In the genomic region with DNA sequence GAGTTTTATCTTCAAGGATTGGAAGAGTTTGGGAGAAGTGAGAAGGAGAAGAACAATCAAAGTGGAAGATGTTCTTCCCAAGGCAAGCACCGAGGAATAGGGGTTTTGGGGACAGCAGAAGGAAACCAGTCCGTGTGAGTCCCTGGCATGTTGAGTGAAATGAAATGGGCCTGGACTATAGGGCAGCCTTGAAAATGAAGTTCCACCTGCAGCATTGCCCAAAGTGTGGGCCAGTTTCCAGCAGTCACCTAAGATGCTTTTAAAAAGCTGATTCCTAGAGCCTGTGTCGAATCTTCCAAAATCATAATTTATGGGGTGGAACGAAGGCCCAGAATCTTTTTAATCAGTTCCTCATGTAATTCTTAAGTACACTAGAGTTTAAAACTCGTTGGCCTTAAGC, we compare ENCODE assay signal across 7 cellular contexts. TPM values are rescaled to one million over a fixed set of nuclear protein-coding genes. Genes with fewer than 3 reads are reported as not detected.
"Had no signal": no experiment of that assay in that cellular context is flagged by ENCODE, and none has a peak within 500 bp of the region (broad histone marks: within the 10 kb centered on the region; RNA-seq: fewer than 3 reads in every experiment).

No MANE protein-coding gene starts in this region.

- H3K36me3 Mint-ChIP-seq: IgD-negative memory B cell had no signal

- DNase-seq: IMR-90, KBM-7 had no signal

- H3K4me3 ChIP-seq: K562 had no signal

- H3K27me3 Mint-ChIP-seq: IgD-negative memory B cell had no signal

- H3K27ac Mint-ChIP-seq: IgD-negative memory B cell had no signal

- ATAC-seq: HepG2, K562 had no signal

- H3K4me3 Mint-ChIP-seq: IgD-negative memory B cell had no signal

- H3K4me1 Mint-ChIP-seq: IgD-negative memory B cell had no signal

- H3K27ac ChIP-seq: HL-60 had no signal

RNA-seq across cellular contexts. Expression of a gene that starts 59.9 kb away (rescaled TPM):
- total RNA-seq: HepG2, HT1080, IMR-90, K562 had no signal
- polyA plus RNA-seq: HepG2, IgD-negative memory B cell, IMR-90, K562 had no signal
